ENCODE assay signal across 1 cellular context in genomic region chrX:11423362-11423818, GRCh38.
TF ChIP-seq lines count a peak whose summit lies in the region.

No MANE protein-coding gene starts in this region.

TF ChIP-seq in K562, 482 proteins besides CTCF, POLR2A, EP300 and RAD21 (continued from another document and continues in another):
- TF ChIP-seq BCLAF1 (IDR thresholded peaks at IDR 0.05; ENCODE audit: borderline replicate concordance in 1 of 2, control insufficient read depth in 1 of 2, low read depth in 2 of 2, low read length in 1 of 2) (no peak), NUFIP1 (IDR thresholded peaks at IDR 0.05; ENCODE audit: partially characterized antibody) (no peak), NR3C1 (CRISPR knock-in tag; IDR thresholded peaks at IDR 0.05) (no peak), TFE3 (CRISPR knock-in tag; IDR thresholded peaks at IDR 0.05) (no peak), MTA1 (IDR thresholded peaks at IDR 0.05; ENCODE audit: borderline replicate concordance) (peak; percentile 56; the same call in 1 of the 2 replicates), GATAD2A (IDR thresholded peaks at IDR 0.05) (0 out of 2 replicates have a peak, but pooled peaks have one; percentile 44), CBX2 (IDR thresholded peaks at IDR 0.05; ENCODE audit: insufficient read depth, low read length, poor library complexity, severe bottlenecking) (no peak), CGGBP1 (CRISPR knock-in tag; IDR thresholded peaks at IDR 0.05) (no peak), ARHGAP35 (IDR thresholded peaks at IDR 0.05; ENCODE audit: partially characterized antibody) (no peak), CTBP1 (IDR thresholded peaks at IDR 0.05; ENCODE audit: borderline replicate concordance) (peak; percentile 48; the same call in 1 of the 2 replicates), KDM1A (IDR thresholded peaks at IDR 0.05) (0 out of 4 replicates have a peak, but pooled peaks of 1 of the 2 experiments have one; percentile 28), ZNF408 (CRISPR knock-in tag; IDR thresholded peaks at IDR 0.05; ENCODE audit: low read depth) (no peak), ZKSCAN1 (IDR thresholded peaks at IDR 0.05; ENCODE audit: low read depth, low read length) (peak; percentile 35; the same call in 1 of the 2 replicates), GTF2E2 (tag; IDR thresholded peaks at IDR 0.05) (no peak), ZNF407 (IDR thresholded peaks at IDR 0.05; ENCODE audit: low read depth) (no peak), ZFP1 (CRISPR knock-in tag; IDR thresholded peaks at IDR 0.05) (no peak), SMARCA5 (IDR thresholded peaks at IDR 0.05) (no peak), SPI1 (IDR thresholded peaks at IDR 0.05; ENCODE audit: borderline replicate concordance, low read depth, low read length) (peak; percentile 87), USF1 (CRISPR knock-in tag; IDR thresholded peaks at IDR 0.05) (0 out of 2 replicates have a peak, but pooled peaks have one; percentile 8)
- TF ChIP-seq, protein P1, sequence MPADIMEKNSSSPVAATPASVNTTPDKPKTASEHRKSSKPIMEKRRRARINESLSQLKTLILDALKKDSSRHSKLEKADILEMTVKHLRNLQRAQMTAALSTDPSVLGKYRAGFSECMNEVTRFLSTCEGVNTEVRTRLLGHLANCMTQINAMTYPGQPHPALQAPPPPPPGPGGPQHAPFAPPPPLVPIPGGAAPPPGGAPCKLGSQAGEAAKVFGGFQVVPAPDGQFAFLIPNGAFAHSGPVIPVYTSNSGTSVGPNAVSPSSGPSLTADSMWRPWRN (IDR thresholded peaks at IDR 0.05; ENCODE audit: low read depth): no peak
- TF ChIP-seq, protein P2, sequence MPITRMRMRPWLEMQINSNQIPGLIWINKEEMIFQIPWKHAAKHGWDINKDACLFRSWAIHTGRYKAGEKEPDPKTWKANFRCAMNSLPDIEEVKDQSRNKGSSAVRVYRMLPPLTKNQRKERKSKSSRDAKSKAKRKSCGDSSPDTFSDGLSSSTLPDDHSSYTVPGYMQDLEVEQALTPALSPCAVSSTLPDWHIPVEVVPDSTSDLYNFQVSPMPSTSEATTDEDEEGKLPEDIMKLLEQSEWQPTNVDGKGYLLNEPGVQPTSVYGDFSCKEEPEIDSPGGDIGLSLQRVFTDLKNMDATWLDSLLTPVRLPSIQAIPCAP (CRISPR knock-in tag; IDR thresholded peaks at IDR 0.05; ENCODE audit: borderline replicate concordance): no peak
- TF ChIP-seq, protein P3, sequence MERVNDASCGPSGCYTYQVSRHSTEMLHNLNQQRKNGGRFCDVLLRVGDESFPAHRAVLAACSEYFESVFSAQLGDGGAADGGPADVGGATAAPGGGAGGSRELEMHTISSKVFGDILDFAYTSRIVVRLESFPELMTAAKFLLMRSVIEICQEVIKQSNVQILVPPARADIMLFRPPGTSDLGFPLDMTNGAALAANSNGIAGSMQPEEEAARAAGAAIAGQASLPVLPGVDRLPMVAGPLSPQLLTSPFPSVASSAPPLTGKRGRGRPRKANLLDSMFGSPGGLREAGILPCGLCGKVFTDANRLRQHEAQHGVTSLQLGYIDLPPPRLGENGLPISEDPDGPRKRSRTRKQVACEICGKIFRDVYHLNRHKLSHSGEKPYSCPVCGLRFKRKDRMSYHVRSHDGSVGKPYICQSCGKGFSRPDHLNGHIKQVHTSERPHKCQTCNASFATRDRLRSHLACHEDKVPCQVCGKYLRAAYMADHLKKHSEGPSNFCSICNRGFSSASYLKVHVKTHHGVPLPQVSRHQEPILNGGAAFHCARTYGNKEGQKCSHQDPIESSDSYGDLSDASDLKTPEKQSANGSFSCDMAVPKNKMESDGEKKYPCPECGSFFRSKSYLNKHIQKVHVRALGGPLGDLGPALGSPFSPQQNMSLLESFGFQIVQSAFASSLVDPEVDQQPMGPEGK (CRISPR knock-in tag; IDR thresholded peaks at IDR 0.05; ENCODE audit: borderline replicate concordance): no peak
- TF ChIP-seq, protein P4, sequence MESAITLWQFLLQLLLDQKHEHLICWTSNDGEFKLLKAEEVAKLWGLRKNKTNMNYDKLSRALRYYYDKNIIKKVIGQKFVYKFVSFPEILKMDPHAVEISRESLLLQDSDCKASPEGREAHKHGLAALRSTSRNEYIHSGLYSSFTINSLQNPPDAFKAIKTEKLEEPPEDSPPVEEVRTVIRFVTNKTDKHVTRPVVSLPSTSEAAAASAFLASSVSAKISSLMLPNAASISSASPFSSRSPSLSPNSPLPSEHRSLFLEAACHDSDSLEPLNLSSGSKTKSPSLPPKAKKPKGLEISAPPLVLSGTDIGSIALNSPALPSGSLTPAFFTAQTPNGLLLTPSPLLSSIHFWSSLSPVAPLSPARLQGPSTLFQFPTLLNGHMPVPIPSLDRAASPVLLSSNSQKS (CRISPR knock-in tag; IDR thresholded peaks at IDR 0.05): no peak
- TF ChIP-seq, protein P5, sequence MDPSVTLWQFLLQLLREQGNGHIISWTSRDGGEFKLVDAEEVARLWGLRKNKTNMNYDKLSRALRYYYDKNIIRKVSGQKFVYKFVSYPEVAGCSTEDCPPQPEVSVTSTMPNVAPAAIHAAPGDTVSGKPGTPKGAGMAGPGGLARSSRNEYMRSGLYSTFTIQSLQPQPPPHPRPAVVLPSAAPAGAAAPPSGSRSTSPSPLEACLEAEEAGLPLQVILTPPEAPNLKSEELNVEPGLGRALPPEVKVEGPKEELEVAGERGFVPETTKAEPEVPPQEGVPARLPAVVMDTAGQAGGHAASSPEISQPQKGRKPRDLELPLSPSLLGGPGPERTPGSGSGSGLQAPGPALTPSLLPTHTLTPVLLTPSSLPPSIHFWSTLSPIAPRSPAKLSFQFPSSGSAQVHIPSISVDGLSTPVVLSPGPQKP (CRISPR knock-in tag; IDR thresholded peaks at IDR 0.05): no peak
- TF ChIP-seq, protein P6, sequence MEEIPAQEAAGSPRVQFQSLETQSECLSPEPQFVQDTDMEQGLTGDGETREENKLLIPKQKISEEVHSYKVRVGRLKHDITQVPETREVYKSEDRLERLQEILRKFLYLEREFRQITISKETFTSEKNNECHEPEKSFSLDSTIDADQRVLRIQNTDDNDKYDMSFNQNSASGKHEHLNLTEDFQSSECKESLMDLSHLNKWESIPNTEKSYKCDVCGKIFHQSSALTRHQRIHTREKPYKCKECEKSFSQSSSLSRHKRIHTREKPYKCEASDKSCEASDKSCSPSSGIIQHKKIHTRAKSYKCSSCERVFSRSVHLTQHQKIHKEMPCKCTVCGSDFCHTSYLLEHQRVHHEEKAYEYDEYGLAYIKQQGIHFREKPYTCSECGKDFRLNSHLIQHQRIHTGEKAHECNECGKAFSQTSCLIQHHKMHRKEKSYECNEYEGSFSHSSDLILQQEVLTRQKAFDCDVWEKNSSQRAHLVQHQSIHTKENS (CRISPR knock-in tag; IDR thresholded peaks at IDR 0.05): no peak
